ENCODE assay signal across 8 cellular contexts in the genomic region with DNA sequence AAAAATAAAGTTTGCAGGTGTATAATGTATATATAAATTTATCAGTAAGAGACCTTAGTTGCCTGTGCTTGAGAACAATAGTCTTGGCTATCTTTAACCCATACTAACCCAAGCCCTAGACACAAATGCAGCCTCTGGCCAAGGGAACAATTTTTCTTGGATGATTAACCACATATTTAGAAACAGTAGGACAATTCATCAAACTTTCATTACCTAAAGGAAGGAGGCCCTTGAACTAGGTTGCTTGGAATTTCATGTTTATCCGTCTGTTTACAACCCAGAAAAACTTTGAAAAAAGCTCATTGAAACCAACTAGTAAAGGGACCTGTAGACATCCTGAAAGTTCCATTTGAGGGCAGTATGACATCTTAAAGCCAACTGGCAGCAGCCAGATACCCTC.
"Had no signal": no experiment of that assay in that cellular context is flagged by ENCODE, and none has a peak within 500 bp of the region (broad histone marks: within the 10 kb centered on the region; RNA-seq: fewer than 3 reads in every experiment).

No MANE protein-coding gene starts in this region.

- H3K9me3 Mint-ChIP-seq: HFFc6, IgD-negative memory B cell had no signal

- ATAC-seq: HCT116, HepG2 had no signal

- H3K9me3 ChIP-seq: HAP-1 had no signal

- H3K27ac ChIP-seq: HL-60 had no signal

- H3K4me3 Mint-ChIP-seq: HFFc6, IgD-negative memory B cell had no signal

- DNase-seq: GOT3, H7, HFFc6 had no signal

- H3K4me1 ChIP-seq: HAP-1 had no signal

- H3K4me3 ChIP-seq: HAP-1 had no signal

- H3K27me3 Mint-ChIP-seq: IgD-negative memory B cell had no signal

- H3K27ac Mint-ChIP-seq: HFFc6 had no signal
